Comparison of ENCODE assay signal across 25 cellular contexts in the genomic region with DNA sequence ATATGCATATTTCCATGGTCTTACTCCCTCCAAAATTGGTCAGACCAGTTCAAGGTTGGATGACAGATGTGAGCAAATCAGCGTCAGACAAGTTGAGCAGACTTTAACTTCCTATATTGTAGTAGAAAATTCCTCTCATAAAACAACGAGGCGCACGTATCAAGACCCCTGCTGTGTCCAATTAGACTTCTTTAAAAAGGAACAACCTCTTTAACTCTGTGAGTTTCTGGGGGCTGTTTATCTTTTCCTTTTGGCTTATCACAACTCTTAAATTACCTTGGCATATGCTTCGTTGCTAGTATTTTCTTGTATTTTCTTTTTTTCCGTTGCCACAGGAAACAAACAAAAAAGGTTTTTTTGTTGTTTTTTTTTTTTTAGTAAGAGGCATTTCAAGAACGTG.
DNase-seq lines count a peak whose midpoint lies in the region; ATAC-seq and TF ChIP-seq lines count a peak whose summit lies in the region.
"Had no signal": no experiment of that assay in that cellular context is flagged by ENCODE, and none has a peak within 500 bp of the region (broad histone marks: within the 10 kb centered on the region; RNA-seq: fewer than 3 reads in every experiment).

No MANE protein-coding gene starts in this region.

- H3K27me3 Mint-ChIP-seq in activated naive CD8-positive, alpha-beta T cell treated with anti-CD3 and anti-CD28 coated beads for 36 hours, result no peaks in the 10 kb centered on the region
- H3K27me3 Mint-ChIP-seq: CD4-positive, CD25-positive, alpha-beta regulatory T cell; CD8-positive, alpha-beta memory T cell had no signal

- no peaks in the 10 kb centered on the region for H4K20me1 ChIP-seq in osteoblast (ENCODE audit: insufficient read depth, low read length)

- H3K4me1 ChIP-seq in left ventricle myocardium inferior (peaks cover 10% of the 10 kb centered on the region), heart right ventricle (peaks cover 0 to 18% (median 4%) of the 10 kb centered on the region in 9 donors), osteoblast (ENCODE audit: insufficient read depth, low read length) (no peaks in the 10 kb centered on the region)
- H3K4me1 ChIP-seq: A549, BE2C, BLaER1 had no signal

- H3K27ac ChIP-seq in left ventricle myocardium inferior (replicated peaks) (peak overlapping the region; percentile 49), heart right ventricle (peak overlapping the region in 3 of 10 donors; percentile 45 to 62 (median 49)), osteoblast (ENCODE audit: low read depth, low read length) (no peak overlapping the region)
- H3K27ac ChIP-seq: 22Rv1, A549, BLaER1 had no signal

- no peak overlapping the region for H3K4me2 ChIP-seq in osteoblast (ENCODE audit: insufficient read depth, low read length)
- H3K4me2 ChIP-seq: A549, BLaER1 had no signal

- intact Hi-C loops in left ventricle myocardium inferior (cut with micrococcal nuclease), result no loop called here
- intact Hi-C loops in heart right ventricle (cut with DNase I), result no loop called here

- no peak for TF ChIP-seq CTCF in left ventricle myocardium inferior (IDR thresholded peaks at IDR 0.05; ENCODE audit: borderline replicate concordance)
- no peak for TF ChIP-seq CTCF in heart right ventricle (IDR thresholded peaks at IDR 0.05)
- TF ChIP-seq CTCF in osteoblast (IDR thresholded peaks at IDR 0.05; ENCODE audit: extremely low read depth, low read depth, low read length), result no peak

- H3K27me3 ChIP-seq in left ventricle myocardium inferior (ENCODE audit: low read depth) (no peaks in the 10 kb centered on the region), heart right ventricle (no peaks in the 10 kb centered on the region), osteoblast (ENCODE audit: insufficient read depth, low read length) (no peaks in the 10 kb centered on the region)
- H3K27me3 ChIP-seq: BE2C, BLaER1 had no signal

- no peaks in the 10 kb centered on the region for H3K36me3 Mint-ChIP-seq in activated naive CD8-positive, alpha-beta T cell treated with anti-CD3 and anti-CD28 coated beads for 36 hours
- H3K36me3 Mint-ChIP-seq: CD14-positive monocyte; CD4-positive, alpha-beta memory T cell; CD4-positive, CD25-positive, alpha-beta regulatory T cell; CD8-positive, alpha-beta memory T cell had no signal

- no peak overlapping the region for H2AFZ ChIP-seq in osteoblast (ENCODE audit: low read length)

- H3K4me3 ChIP-seq in left ventricle myocardium inferior (peak overlapping the region; percentile 19), heart right ventricle (peak overlapping the region in 1 of 10 donors; percentile 7), osteoblast (ENCODE audit: insufficient read depth, low read length) (no peak overlapping the region)
- H3K4me3 ChIP-seq: A549, BLaER1 had no signal

- H3K79me2 ChIP-seq in osteoblast (ENCODE audit: insufficient read depth, low read length), result no peaks in the 10 kb centered on the region

- WGBS in heart right ventricle, 2 donors, result 51 to 55% methylated on average over 7 of the region's 7 CpGs

- H3K27ac Mint-ChIP-seq in activated naive CD8-positive, alpha-beta T cell treated with anti-CD3 and anti-CD28 coated beads for 36 hours, result no peak overlapping the region
- H3K27ac Mint-ChIP-seq: CD14-positive monocyte; CD4-positive, alpha-beta memory T cell; CD4-positive, CD25-positive, alpha-beta regulatory T cell; CD8-positive, alpha-beta memory T cell had no signal

- H3K36me3 ChIP-seq in left ventricle myocardium inferior, result no peaks in the 10 kb centered on the region
- H3K36me3 ChIP-seq in heart right ventricle, result no peaks in the 10 kb centered on the region
- H3K36me3 ChIP-seq in osteoblast (ENCODE audit: insufficient read depth, low read length), result no peaks in the 10 kb centered on the region
- H3K36me3 ChIP-seq: BE2C had no signal

- H3K4me1 Mint-ChIP-seq in activated naive CD8-positive, alpha-beta T cell treated with anti-CD3 and anti-CD28 coated beads for 36 hours, result no peaks in the 10 kb centered on the region
- H3K4me1 Mint-ChIP-seq: CD14-positive monocyte; CD4-positive, alpha-beta memory T cell; CD4-positive, CD25-positive, alpha-beta regulatory T cell; CD8-positive, alpha-beta memory T cell had no signal

- no peaks in the 10 kb centered on the region for H3K9me3 Mint-ChIP-seq in activated naive CD8-positive, alpha-beta T cell treated with anti-CD3 and anti-CD28 coated beads for 36 hours

- DNase-seq in left ventricle myocardium inferior, result no peak
- DNase-seq in heart right ventricle, result no peak
- peak; percentile 9 for DNase-seq in left kidney (ENCODE audit: low read depth, low spot score)
- peak; percentile 61 for DNase-seq in osteoblast (ENCODE audit: insufficient read length, low spot score, missing footprints)
- DNase-seq in SIG-M5 treated with dmso at 0.1 percent for 504 hours (lab: John Stamatoyannopoulos, UW; ENCODE audit: unreplicated experiment), result no peak
- no peak for DNase-seq in activated naive CD8-positive, alpha-beta T cell treated with anti-CD3 and anti-CD28 coated beads for 36 hours
- DNase-seq: ACHN; BE2C; C1 segment of cervical spinal cord; CD4-positive, alpha-beta memory T cell; CD4-positive, CD25-positive, alpha-beta regulatory T cell; CD8-positive, alpha-beta memory T cell; COR-L47; DMS 273 treated with DMSO at 0.1 percent for 48 hours; DMS153; DMS53; DMS79; DND-41; EL; GDM1 had no signal

- H3K4me3 Mint-ChIP-seq in activated naive CD8-positive, alpha-beta T cell treated with anti-CD3 and anti-CD28 coated beads for 36 hours, result no peak overlapping the region
- H3K4me3 Mint-ChIP-seq: CD14-positive monocyte; CD4-positive, alpha-beta memory T cell; CD4-positive, CD25-positive, alpha-beta regulatory T cell; CD8-positive, alpha-beta memory T cell had no signal

- ATAC-seq in heart right ventricle, result no peak
- ATAC-seq in GM18907 (IDR thresholded peaks at IDR 0.05; ENCODE audit: unreplicated experiment), result no peak
- ATAC-seq: A549 had no signal

- H3K9me3 ChIP-seq in left ventricle myocardium inferior (replicated peaks) (no peaks in the 10 kb centered on the region), heart right ventricle (no peaks in the 10 kb centered on the region), osteoblast (ENCODE audit: low read depth, low read length) (no peaks in the 10 kb centered on the region)
- H3K9me3 ChIP-seq: A549, BE2C, BLaER1 had no signal

Comparison
In these comparisons a context has a peak if more than half of its experiments do, and no peak if none do; other contexts are left out.
1. DNase-seq: peak in left kidney (single experiment) and osteoblast (single experiment); none in left ventricle myocardium inferior (single experiment), heart right ventricle (0 of 2), SIG-M5 treated with dmso at 0.1 percent for 504 hours (single experiment) and activated naive CD8-positive, alpha-beta T cell treated with anti-CD3 and anti-CD28 coated beads for 36 hours (single experiment).